Comparison of ENCODE assay signal across 8 cellular contexts in genomic region chr12:106919910-106920544, GRCh38.
DNase-seq lines count a peak whose midpoint lies in the region; ATAC-seq, FAIRE-seq and TF ChIP-seq lines count a peak whose summit lies in the region.

No MANE protein-coding gene starts in this region.

- H3K4me3 ChIP-seq in AG09309 (ENCODE audit: control insufficient read depth, low read depth, low read length) (no peak overlapping the region), GM12864 (ENCODE audit: low read depth, low read length) (no peak overlapping the region)

- no peak for ATAC-seq in GM18858 (IDR thresholded peaks at IDR 0.05; ENCODE audit: unreplicated experiment)

- FAIRE-seq in urothelium cell line (lab: Jason Lieb, UNC): no peak

- TF ChIP-seq CTCF in AG09309 (IDR thresholded peaks at IDR 0.05; ENCODE audit: control insufficient read depth, insufficient read depth, low read depth, low read length, missing control alignments) (peak; percentile 66), GM12864 (IDR thresholded peaks at IDR 0.05; ENCODE audit: low read depth, low read length, missing control alignments) (peak; percentile 56)

- DNase-seq in AG09309 (ENCODE audit: low read depth): peak; percentile 16
- DNase-seq in GM12864 (ENCODE audit: low read depth): no peak
- DNase-seq in NCI-H510A treated with DMSO at 0.1 percent for 48 hours (lab: John Stamatoyannopoulos, UW): peak; percentile 16
- peak; percentile 27 for DNase-seq in brain pericyte (ENCODE audit: low read depth, low spot score)
- DNase-seq in kidney glomerular epithelial cell (lab: John Stamatoyannopoulos, UW): peak; percentile 20
- peak; percentile 17 for DNase-seq in urothelium cell line (ENCODE audit: low spot score)
- DNase-seq in stimulated activated CD4-positive, alpha-beta T cell treated with anti-CD3 and anti-CD28 coated beads, Interleukin-4, amount 100 ng/mL, for 4 hours: no peak

Comparison
In these comparisons a context has a peak if more than half of its experiments do, and no peak if none do; other contexts are left out.
1. DNase-seq: peak in AG09309 (single experiment), NCI-H510A treated with DMSO at 0.1 percent for 48 hours (single experiment), brain pericyte (single experiment), kidney glomerular epithelial cell (single experiment) and urothelium cell line (single experiment); none in GM12864 (single experiment) and stimulated activated CD4-positive, alpha-beta T cell treated with anti-CD3 and anti-CD28 coated beads, Interleukin-4, amount 100 ng/mL, for 4 hours (0 of 2).